In genomic region chr1:3907031-3907534, GRCh38 we compare ENCODE assay signal across 8 cellular contexts. TPM values are rescaled to one million over a fixed set of nuclear protein-coding genes. Genes with fewer than 3 reads are reported as not detected.
DNase-seq lines count a peak whose midpoint lies in the region; ATAC-seq, FAIRE-seq and TF ChIP-seq lines count a peak whose summit lies in the region.

No MANE protein-coding gene starts in this region.

- peak; percentile 67 for TF ChIP-seq CTCF in WERI-Rb-1 (IDR thresholded peaks at IDR 0.05; ENCODE audit: low read depth, low read length)
- TF ChIP-seq CTCF in lower lobe of right lung (IDR thresholded peaks at IDR 0.05), result peak; percentile 10
- no peak for TF ChIP-seq CTCF in transverse colon (IDR thresholded peaks at IDR 0.05)

- no peaks in the 10 kb centered on the region for H3K9me3 ChIP-seq in WERI-Rb-1 (ENCODE audit: severe bottlenecking)
- H3K9me3 ChIP-seq in lower lobe of right lung, result no peaks in the 10 kb centered on the region
- H3K9me3 ChIP-seq in transverse colon, result no peaks in the 10 kb centered on the region

- H3K36me3 ChIP-seq in WERI-Rb-1 (no peaks in the 10 kb centered on the region), lower lobe of right lung (no peaks in the 10 kb centered on the region), transverse colon (no peaks in the 10 kb centered on the region)

- intact Hi-C loops in lower lobe of right lung (cut with DNase I), result no loop called here
- intact Hi-C loops in transverse colon (cut with DNase I; ENCODE audit: low total_unique reads), result no loop called here

- 63% methylated on average over 19 of the region's 22 CpGs; no CpG with 5 or more reads in 1 of the 2 donors for WGBS in transverse colon (ENCODE audit: low coverage in 1 of 2), 2 donors

- H3K4me1 ChIP-seq in lower lobe of right lung (peaks cover 5% of the 10 kb centered on the region), transverse colon (peaks cover 0 to 18% (median 10%) of the 10 kb centered on the region in 4 donors)

- no peak for TF ChIP-seq POLR2A in GM12892 (IDR thresholded peaks at IDR 0.05; ENCODE audit: low read depth, low read length)
- TF ChIP-seq POLR2A in transverse colon (IDR thresholded peaks at IDR 0.05), result no peak

- ATAC-seq in lower lobe of right lung, result peak in 1 of 2 donors; percentile 11

- no peaks in the 10 kb centered on the region for H3K27me3 ChIP-seq in WERI-Rb-1 (ENCODE audit: insufficient read depth, low read depth, severe bottlenecking)
- peaks cover 25% of the 10 kb centered on the region for H3K27me3 ChIP-seq in lower lobe of right lung (ENCODE audit: low read depth)
- no peaks in the 10 kb centered on the region for H3K27me3 ChIP-seq in transverse colon

- in situ Hi-C loops in transverse colon (cut with MboI; ENCODE audit: low pct_ligation_motif_present in 1 of 4, low pct_unique_long_range_greater_than_20kb in 1 of 4, low sequenced_read_pairs in 3 of 4), result no loop called here

- FAIRE-seq in GM18507 (lab: Jason Lieb, UNC) (peak; percentile 24), GM12892 (lab: Jason Lieb, UNC) (no peak)

- no peak overlapping the region for H3K27ac ChIP-seq in WERI-Rb-1
- H3K27ac ChIP-seq in lower lobe of right lung, result no peak overlapping the region
- H3K27ac ChIP-seq in transverse colon, result no peak overlapping the region

- no peak for TF ChIP-seq EP300 in transverse colon (IDR thresholded peaks at IDR 0.05; ENCODE audit: low read depth)

- H3K4me3 ChIP-seq in WERI-Rb-1 (ENCODE audit: low read depth, low read length) (no peak overlapping the region), lower lobe of right lung (no peak overlapping the region), transverse colon (no peak overlapping the region)

- DNase-seq in COLO668 (lab: John Stamatoyannopoulos, UW; ENCODE audit: unreplicated experiment), result peak; percentile 53
- no peak for DNase-seq in GM18507 (ENCODE audit: extremely low spot score, insufficient read length, low read depth)
- peak; percentile 85 for DNase-seq in WERI-Rb-1
- peak; percentile 44 for DNase-seq in lower lobe of right lung
- no peak for DNase-seq in GM12892 (ENCODE audit: insufficient read length)
- no peak for DNase-seq in 8988T
- no peak for DNase-seq in NCI-H446 (lab: John Stamatoyannopoulos, UW)
- no peak for DNase-seq in transverse colon

RNA-seq across cellular contexts. Expression of gene C1orf174, which starts 7.0 kb away (rescaled TPM):
- 19.8 TPM for total RNA-seq in lower lobe of right lung
- 31.6 TPM for polyA plus RNA-seq in GM12892 (2012; ENCODE audit: missing spikeins)
- total RNA-seq in transverse colon, result 10 to 100 TPM; 23.5 to 45.4 (median 36.6) TPM

RNA-seq across cellular contexts. Expression of gene DFFB, which starts 49.8 kb away (rescaled TPM):
- total RNA-seq in lower lobe of right lung (10.6 TPM), transverse colon (10 to 100 TPM in 2 of 4 donors, 1 to 10 TPM in 1, not detected in 1; 7.4 to 18.3 (median 15.7) TPM)
- 7.1 TPM for polyA plus RNA-seq in GM12892 (2012; ENCODE audit: missing spikeins)

RNA-seq across cellular contexts. Expression of gene CEP104, which starts 50.1 kb away (rescaled TPM):
- total RNA-seq in lower lobe of right lung (53.9 TPM), transverse colon (10 to 100 TPM; 34.4 to 57.7 (median 43.5) TPM)
- 12.5 TPM for polyA plus RNA-seq in GM12892 (2012; ENCODE audit: missing spikeins)

Comparison
In these comparisons a context has a peak if more than half of its experiments do, and no peak if none do; other contexts are left out.
1. DNase-seq: peak in COLO668 (single experiment), WERI-Rb-1 (single experiment) and lower lobe of right lung (single experiment); none in GM18507 (single experiment), GM12892 (single experiment), 8988T (single experiment), NCI-H446 (0 of 2) and transverse colon (single experiment).
2. CTCF ChIP-seq: peak in WERI-Rb-1 (single experiment) and lower lobe of right lung (single experiment); none in transverse colon (0 of 5).